11 cellular contexts compared by ENCODE assay signal in genomic region chr15:48373855-48374421, GRCh38. TPM values are rescaled to one million over a fixed set of nuclear protein-coding genes. Genes with fewer than 3 reads are reported as not detected.
DNase-seq lines count a peak whose midpoint lies in the region; ATAC-seq and TF ChIP-seq lines count a peak whose summit lies in the region.
"Had no signal": no experiment of that assay in that cellular context is flagged by ENCODE, and none has a peak within 500 bp of the region (broad histone marks: within the 10 kb centered on the region; RNA-seq: fewer than 3 reads in every experiment).

No MANE protein-coding gene starts in this region.

- TF ChIP-seq CTCF in cardiac fibroblast (IDR thresholded peaks at IDR 0.05; ENCODE audit: low read depth, low read length): no peak

- H3K4me3 ChIP-seq in cardiac fibroblast (replicated peaks in 1 of 2; ENCODE audit: low read depth in 2 of 2, low read length in 2 of 2): peak overlapping the region in 1 of 2 donors; percentile 36
- H3K4me3 ChIP-seq: SJCRH30 had no signal

- ATAC-seq in GM18519 (IDR thresholded peaks at IDR 0.05; ENCODE audit: low FRiP score, unreplicated experiment) (no peak), GM19395 (IDR thresholded peaks at IDR 0.05; ENCODE audit: unreplicated experiment) (no peak)

- peak; percentile 72 for DNase-seq in AG08395 (ENCODE audit: low spot score)
- peak; percentile 87 for DNase-seq in M059J (ENCODE audit: low read depth)
- DNase-seq in cardiac fibroblast (ENCODE audit: low read depth in 2 of 2): peak; percentile 85 to 91
- peak; percentile 59 for DNase-seq in kidney glomerular epithelial cell (lab: John Stamatoyannopoulos, UW)
- no peak for DNase-seq in DMS 273 (lab: John Stamatoyannopoulos, UW; ENCODE audit: unreplicated experiment)
- no peak for DNase-seq in hepatic stellate cell (ENCODE audit: low spot score)
- DNase-seq: activated CD4-positive, alpha-beta T cell treated with anti-CD3 and anti-CD28 coated beads for 48 hours; activated naive CD4-positive, alpha-beta T cell treated with anti-CD3 and anti-CD28 coated beads, Interleukin-2, amount 50 U/mL, for 16 hours; SJCRH30 had no signal

RNA-seq across cellular contexts. Expression of gene DUT, which starts 42.7 kb away (rescaled TPM):
- 80.2 and 86.7 TPM in 2 replicates for total RNA-seq in M059J (2014; rRNA removed; shearing (Covaris generic))

Comparison
In these comparisons a context has a peak if more than half of its experiments do, and no peak if none do; other contexts are left out.
1. DNase-seq: peak in AG08395 (single experiment), M059J (single experiment), cardiac fibroblast (2 of 2) and kidney glomerular epithelial cell (single experiment); none in DMS 273 (single experiment) and hepatic stellate cell (single experiment).